Comparison of ENCODE assay signal across 19 cellular contexts in the genomic region with DNA sequence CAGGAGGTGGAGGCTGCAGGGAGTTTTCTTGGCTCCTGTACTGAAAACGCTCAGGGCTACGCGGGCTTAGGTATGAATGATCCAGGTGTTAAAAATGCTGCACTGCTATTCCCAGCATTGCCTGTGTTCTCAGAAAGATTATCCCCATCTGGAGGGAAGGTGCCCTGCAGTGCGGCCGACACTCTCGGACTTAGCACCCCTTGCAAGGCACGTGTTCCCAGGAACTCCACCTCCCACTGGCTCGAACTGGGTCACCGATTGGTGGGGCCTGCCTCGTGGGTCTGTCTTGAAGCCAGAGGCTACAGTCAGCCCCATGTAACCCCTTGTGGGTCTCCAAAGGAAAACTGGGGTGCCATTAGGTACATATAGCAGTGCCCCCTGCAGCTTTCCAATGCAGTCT. TPM values are rescaled to one million over a fixed set of nuclear protein-coding genes. Genes with fewer than 3 reads are reported as not detected.
"Had no signal": no experiment of that assay in that cellular context is flagged by ENCODE, and none has a peak within 500 bp of the region (broad histone marks: within the 10 kb centered on the region; RNA-seq: fewer than 3 reads in every experiment).

No MANE protein-coding gene starts in this region.

- DNase-seq: KBM-7, MV-4-11, NCI-H1092, NCI-H1105 treated with DMSO at 0.1 percent for 48 hours, NCI-H1417 treated with DMSO at 0.1 percent for 48 hours, NCI-H146, NCI-H1694 treated with DMSO at 0.1 percent for 48 hours, NCI-H1930, NCI-H2081, NCI-H2107, NCI-H2227 treated with DMSO at 0.1 percent for 48 hours, NCI-H524, NCI-H69, NCI-H774, RPMI8226, SHP77 treated with DMSO at 0.1 percent for 48 hours, SJCRH30 had no signal

- H3K36me3 ChIP-seq: SJCRH30 had no signal

- ATAC-seq: SK-N-SH treated with all-trans-retinoic acid at 6 μM for 48 hours had no signal

- H3K27ac ChIP-seq: SJCRH30 had no signal

- H3K9me3 Mint-ChIP-seq: IgD-negative memory B cell had no signal

- H3K27me3 Mint-ChIP-seq: IgD-negative memory B cell had no signal

- H3K36me3 Mint-ChIP-seq: IgD-negative memory B cell had no signal

- H3K4me3 ChIP-seq: SJCRH30 had no signal

- H3K9me3 ChIP-seq: SJCRH30 had no signal

RNA-seq across cellular contexts. Expression of gene ANO7, which starts 25.7 kb away (rescaled TPM):
- polyA plus RNA-seq: IgD-negative memory B cell had no signal
